Comparison of ENCODE assay signal across 8 cellular contexts in genomic region chr1:155940993-155941844, GRCh38. TPM values are rescaled to one million over a fixed set of nuclear protein-coding genes. Genes with fewer than 3 reads are reported as not detected.
DNase-seq lines count a peak whose midpoint lies in the region; ATAC-seq and TF ChIP-seq lines count a peak whose summit lies in the region.

Gene RXFP4, plus strand, starts transcription at chr1:155941638. Its CDS starts 72 bp downstream, at chr1:155941710.

- H3K27ac Mint-ChIP-seq in chondrocyte (ENCODE audit: unreplicated experiment): peak within 1 kb of the TSS; percentile 95

- H3K9me3 Mint-ChIP-seq in chondrocyte (ENCODE audit: low read depth): no peaks in the 10 kb centered on the region

- no peak within 1 kb of the TSS for H3K4me3 Mint-ChIP-seq in chondrocyte (ENCODE audit: unreplicated experiment)

- no peak within 1 kb of the TSS for H2AK5ac ChIP-seq in neuronal stem cell (ENCODE audit: low read depth, low read length)

- peak within 1 kb of the TSS; percentile 70 for H3K23ac ChIP-seq in neuronal stem cell (ENCODE audit: low read depth, low read length, poor library complexity)

- H3K9ac ChIP-seq in neuronal stem cell (ENCODE audit: low read depth, low read length, poor library complexity): peak within 1 kb of the TSS; percentile 18

- peaks cover 52% of the 10 kb centered on the region for H3K4me1 Mint-ChIP-seq in chondrocyte (ENCODE audit: low read depth)

- H3K4ac ChIP-seq in neuronal stem cell (ENCODE audit: low read length): no peak within 1 kb of the TSS

- WGBS in neuronal stem cell (ENCODE audit: extremely low coverage in 2 of 2, insufficient read length in 2 of 2, insufficient replicate concordance in 1 of 2), 2 donors: no CpG with 5 or more reads among the region's 11 CpGs

- H4K91ac ChIP-seq in neuronal stem cell (ENCODE audit: low read depth, low read length, poor library complexity): no peak within 1 kb of the TSS

- H4K8ac ChIP-seq in neuronal stem cell (ENCODE audit: low read depth, low read length): peak within 1 kb of the TSS; percentile 45

- DNase-seq in DMS 273 (lab: John Stamatoyannopoulos, UW; ENCODE audit: unreplicated experiment) (peak; percentile 65), DMS 273 treated with DMSO at 0.1 percent for 48 hours (lab: John Stamatoyannopoulos, UW) (no peak), NOMO-1 (lab: John Stamatoyannopoulos, UW; ENCODE audit: unreplicated experiment in 2 of 2) (peak; percentile 52 to 65), chondrocyte (ENCODE audit: low spot score) (no peak), neuronal stem cell (ENCODE audit: low spot score) (no peak), Ammon's horn (ENCODE audit: low spot score) (no peak)
- no peak for DNase-seq in activated T-cell treated with anti-CD3 and anti-CD28 coated beads, Interleukin-2, amount 50 U/mL, for 48 hours

- no peaks in the 10 kb centered on the region for H3K27me3 ChIP-seq in neuronal stem cell (ENCODE audit: control insufficient read depth in 3 of 3, insufficient read depth in 3 of 3, low read depth in 1 of 3, low read length in 3 of 3)

- H3K79me1 ChIP-seq in neuronal stem cell (ENCODE audit: low read depth, low read length): no peaks in the 10 kb centered on the region

- ATAC-seq in GM18511 (IDR thresholded peaks at IDR 0.05; ENCODE audit: unreplicated experiment): no peak

- H3K36me3 ChIP-seq in neuronal stem cell (replicated peaks in 1 of 2; ENCODE audit: control insufficient read depth in 2 of 2, insufficient read depth in 2 of 2, low read length in 2 of 2): peaks cover 3 to 4% of the 10 kb centered on the region in 2 donors

- peak within 1 kb of the TSS; percentile 65 for H2AFZ ChIP-seq in neuronal stem cell (ENCODE audit: low read length)

- H3K4me3 ChIP-seq in neuronal stem cell (ENCODE audit: low read length in 2 of 2): no peak within 1 kb of the TSS

- no peak within 1 kb of the TSS for H2BK15ac ChIP-seq in neuronal stem cell (ENCODE audit: low read length)

- peaks cover 5 to 13% of the 10 kb centered on the region in 2 donors for H3K4me1 ChIP-seq in neuronal stem cell (ENCODE audit: control insufficient read depth in 2 of 2, insufficient read depth in 1 of 2, low read depth in 1 of 2, low read length in 2 of 2)

- no peaks in the 10 kb centered on the region for H3K27me3 Mint-ChIP-seq in chondrocyte (ENCODE audit: low read depth)

- no peak within 1 kb of the TSS for H3K4me2 ChIP-seq in neuronal stem cell (ENCODE audit: insufficient read depth, low read length, poor library complexity, severe bottlenecking)

- H3K36me3 Mint-ChIP-seq in chondrocyte (ENCODE audit: low read depth): peaks cover 2% of the 10 kb centered on the region

- no peak within 1 kb of the TSS for H3K18ac ChIP-seq in neuronal stem cell (ENCODE audit: low read length)

- no peak within 1 kb of the TSS for H2BK120ac ChIP-seq in neuronal stem cell (ENCODE audit: low read depth, low read length)

- no peak for TF ChIP-seq CTCF in chondrocyte (IDR thresholded peaks at IDR 0.05)

- H2BK12ac ChIP-seq in neuronal stem cell (ENCODE audit: low read length): no peak within 1 kb of the TSS

- no peak within 1 kb of the TSS for H3K27ac ChIP-seq in neuronal stem cell (replicated peaks; ENCODE audit: low read length)

- no peak within 1 kb of the TSS for H3K14ac ChIP-seq in neuronal stem cell (ENCODE audit: low read length)

- no peak within 1 kb of the TSS for H2BK5ac ChIP-seq in neuronal stem cell (ENCODE audit: low read length)

- H3K9me3 ChIP-seq in neuronal stem cell (replicated peaks in 1 of 2; ENCODE audit: control insufficient read depth in 2 of 2, insufficient read depth in 1 of 2, low read depth in 1 of 2, low read length in 2 of 2): no peaks in the 10 kb centered on the region

RNA-seq across cellular contexts. Expression of gene RXFP4, which starts in this region (rescaled TPM):
- not detected in 3 replicates for total RNA-seq in chondrocyte
- not detected for polyA plus RNA-seq in neuronal stem cell (2013, experiment 1 of 2)
- not detected for polyA plus RNA-seq in neuronal stem cell (2013, experiment 2 of 2)

Comparison
In these comparisons a context has a peak if more than half of its experiments do, and no peak if none do; other contexts are left out.
1. DNase-seq: peak in DMS 273 (single experiment) and NOMO-1 (2 of 2); none in DMS 273 treated with DMSO at 0.1 percent for 48 hours (single experiment), chondrocyte (single experiment), neuronal stem cell (single experiment), activated T-cell treated with anti-CD3 and anti-CD28 coated beads, Interleukin-2, amount 50 U/mL, for 48 hours (0 of 2) and Ammon's horn (single experiment).